Comparison of ENCODE assay signal across 1 cellular context in the genomic region with DNA sequence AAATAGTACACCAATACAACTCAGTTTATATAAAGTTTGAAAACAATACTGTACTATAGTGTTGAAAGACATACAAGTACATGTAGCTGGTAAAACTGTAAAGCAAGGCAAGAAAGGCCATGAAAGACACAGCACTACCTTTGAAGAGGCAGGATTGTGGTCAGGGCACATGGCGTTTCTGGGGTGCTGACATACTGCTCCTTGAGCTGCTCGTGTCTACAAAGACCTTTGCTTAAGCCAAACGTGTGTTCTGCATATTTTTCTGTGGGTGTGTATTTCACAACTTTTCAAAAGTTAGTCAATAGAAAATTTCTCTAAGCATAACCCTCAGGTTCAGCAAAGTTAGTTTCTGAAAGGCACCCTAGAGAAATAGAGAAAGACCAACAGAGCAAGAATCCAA.
TF ChIP-seq lines count a peak whose summit lies in the region.

No MANE protein-coding gene starts in this region.

TF ChIP-seq in GM23338, 12 proteins besides CTCF, POLR2A, EP300 and RAD21 (continued from another document):
- TF ChIP-seq REST (IDR thresholded peaks at IDR 0.05; ENCODE audit: unreplicated experiment), result no peak
- TF ChIP-seq CREB1 (CRISPR knock-in tag; IDR thresholded peaks at IDR 0.05; ENCODE audit: low read depth), result no peak
- TF ChIP-seq, protein P1, sequence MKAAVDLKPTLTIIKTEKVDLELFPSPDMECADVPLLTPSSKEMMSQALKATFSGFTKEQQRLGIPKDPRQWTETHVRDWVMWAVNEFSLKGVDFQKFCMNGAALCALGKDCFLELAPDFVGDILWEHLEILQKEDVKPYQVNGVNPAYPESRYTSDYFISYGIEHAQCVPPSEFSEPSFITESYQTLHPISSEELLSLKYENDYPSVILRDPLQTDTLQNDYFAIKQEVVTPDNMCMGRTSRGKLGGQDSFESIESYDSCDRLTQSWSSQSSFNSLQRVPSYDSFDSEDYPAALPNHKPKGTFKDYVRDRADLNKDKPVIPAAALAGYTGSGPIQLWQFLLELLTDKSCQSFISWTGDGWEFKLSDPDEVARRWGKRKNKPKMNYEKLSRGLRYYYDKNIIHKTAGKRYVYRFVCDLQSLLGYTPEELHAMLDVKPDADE (IDR thresholded peaks at IDR 0.05), result no peak
- TF ChIP-seq POLR2AphosphoS5 (IDR thresholded peaks at IDR 0.05; ENCODE audit: low read depth), result no peak
- TF ChIP-seq EZH2phosphoT487 (IDR thresholded peaks at IDR 0.05; ENCODE audit: unreplicated experiment), result no peak
